Comparison of ENCODE assay signal across 12 cellular contexts in the genomic region with DNA sequence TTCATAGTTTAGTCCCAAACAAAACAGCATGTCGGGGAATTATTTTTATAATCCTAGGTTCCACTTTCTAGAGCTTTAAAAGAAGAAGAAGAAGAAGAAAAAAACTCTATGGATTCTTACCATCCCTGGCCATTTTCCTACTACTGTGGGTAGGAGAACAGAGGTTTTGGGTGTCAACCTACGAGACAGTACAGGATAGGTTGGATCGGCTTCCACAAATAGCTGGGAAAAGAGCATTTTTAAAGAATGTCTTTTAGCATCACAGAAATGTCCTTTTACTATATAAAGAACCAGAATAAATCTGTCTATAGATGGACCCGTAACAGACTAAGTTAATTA.
A peak's percentile ranks its signal among the peaks of the same experiment; 100 is the strongest.
DNase-seq lines count a peak whose midpoint lies in the region; ATAC-seq lines count a peak whose summit lies in the region.
"Had no signal": no experiment of that assay in that cellular context is flagged by ENCODE, and none has a peak within 500 bp of the region (broad histone marks: within the 10 kb centered on the region; RNA-seq: fewer than 3 reads in every experiment).

No MANE protein-coding gene starts in this region.

- peaks cover 0 to 6% (median 0%) of the 10 kb centered on the region in 5 donors for H3K9me3 ChIP-seq in subcutaneous abdominal adipose tissue (ENCODE audit: control insufficient read depth in 5 of 5, low read length in 5 of 5)

- peak overlapping the region; percentile 80 for H3K27ac Mint-ChIP-seq in activated CD4-positive, alpha-beta T cell treated with anti-CD3 and anti-CD28 coated beads, Interleukin-2, amount 10 ng/mL, durations not matched to agents 24 days and 14 days
- H3K27ac Mint-ChIP-seq in activated CD4-positive, alpha-beta memory T cell treated with anti-CD3 and anti-CD28 coated beads for 36 hours = peak overlapping the region; percentile 86
- H3K27ac Mint-ChIP-seq in immature natural killer cell = peak overlapping the region; percentile 87 to 96 (median 94)

- intact Hi-C loops in activated CD4-positive, alpha-beta T cell treated with anti-CD3 and anti-CD28 coated beads, Interleukin-2, amount 10 ng/mL, durations not matched to agents 24 days and 14 days (cut with micrococcal nuclease) = loop anchor here (1.0 to 5.0 kb wide), 3 partner anchors 11 to 46 kb away; no protein-coding TSS in a partner anchor
- intact Hi-C loops in activated CD4-positive, alpha-beta memory T cell treated with anti-CD3 and anti-CD28 coated beads for 36 hours (cut with micrococcal nuclease) = loop anchor here (1.0 to 5.0 kb wide), 5 partner anchors 18 to 564 kb away; no protein-coding TSS in a partner anchor

- CTCF ChIA-PET in activated CD4-positive, alpha-beta memory T cell treated with anti-CD3 and anti-CD28 coated beads for 36 hours (lab: Charles Lee) = interaction anchor here (0.9 to 3.8 kb wide), 21 partner anchors 9 to 634 kb away, joined by 3 to 29 read pairs (median 6); partner anchors contain the start of gene RBMS1

- peaks cover 0 to 3% (median 0%) of the 10 kb centered on the region in 5 donors for H3K36me3 ChIP-seq in subcutaneous abdominal adipose tissue (ENCODE audit: control insufficient read depth in 5 of 5, insufficient read depth in 5 of 5, low read length in 5 of 5)

- no peaks in the 10 kb centered on the region for H3K27me3 Mint-ChIP-seq in activated CD4-positive, alpha-beta T cell treated with anti-CD3 and anti-CD28 coated beads, Interleukin-2, amount 10 ng/mL, durations not matched to agents 24 days and 14 days
- H3K27me3 Mint-ChIP-seq in activated CD4-positive, alpha-beta memory T cell treated with anti-CD3 and anti-CD28 coated beads for 36 hours = no peaks in the 10 kb centered on the region
- no peaks in the 10 kb centered on the region for H3K27me3 Mint-ChIP-seq in immature natural killer cell (ENCODE audit: low read depth in 3 of 3)

- POLR2A ChIA-PET in activated CD4-positive, alpha-beta memory T cell treated with anti-CD3 and anti-CD28 coated beads for 36 hours (lab: Charles Lee) = interaction anchor here (2.5 kb wide), 1 partner anchor 21 kb away, joined by 11 read pairs; no protein-coding TSS in a partner anchor

- no peaks in the 10 kb centered on the region for H3K9me3 Mint-ChIP-seq in activated CD4-positive, alpha-beta T cell treated with anti-CD3 and anti-CD28 coated beads, Interleukin-2, amount 10 ng/mL, durations not matched to agents 24 days and 14 days
- peaks cover 13% of the 10 kb centered on the region for H3K9me3 Mint-ChIP-seq in activated CD4-positive, alpha-beta memory T cell treated with anti-CD3 and anti-CD28 coated beads for 36 hours
- H3K9me3 Mint-ChIP-seq in immature natural killer cell = no peaks in the 10 kb centered on the region

- H3K4me1 ChIP-seq in subcutaneous abdominal adipose tissue (ENCODE audit: control insufficient read depth in 5 of 5, insufficient read depth in 5 of 5, low read length in 5 of 5) = peaks cover 2 to 37% (median 28%) of the 10 kb centered on the region in 5 donors

- H3K9ac ChIP-seq in subcutaneous abdominal adipose tissue (ENCODE audit: low read length in 5 of 5) = peak overlapping the region; percentile 0 to 76 (median 28)

- H3K27ac ChIP-seq in subcutaneous abdominal adipose tissue (ENCODE audit: low read depth, low read length) = peak overlapping the region; percentile 80

- H3K4me1 Mint-ChIP-seq in activated CD4-positive, alpha-beta T cell treated with anti-CD3 and anti-CD28 coated beads, Interleukin-2, amount 10 ng/mL, durations not matched to agents 24 days and 14 days = peaks cover 45% of the 10 kb centered on the region
- H3K4me1 Mint-ChIP-seq in activated CD4-positive, alpha-beta memory T cell treated with anti-CD3 and anti-CD28 coated beads for 36 hours (ENCODE audit: low read depth) = peaks cover 56% of the 10 kb centered on the region
- H3K4me1 Mint-ChIP-seq in immature natural killer cell = peaks cover 43 to 64% of the 10 kb centered on the region in 2 donors

- no peaks in the 10 kb centered on the region for H3K27me3 ChIP-seq in subcutaneous abdominal adipose tissue (ENCODE audit: control insufficient read depth in 5 of 5, insufficient read depth in 4 of 5, low read length in 5 of 5)

- DNase-seq in activated CD4-positive, alpha-beta T cell treated with anti-CD3 and anti-CD28 coated beads, Interleukin-2, amount 10 ng/mL, durations not matched to agents 24 days and 14 days = no peak
- DNase-seq in activated CD4-positive, alpha-beta T cell treated with anti-CD3 and anti-CD28 coated beads for 48 hours = no peak
- DNase-seq in activated CD4-positive, alpha-beta memory T cell treated with anti-CD3 and anti-CD28 coated beads for 36 hours = no peak
- no peak for DNase-seq in immature natural killer cell
- DNase-seq in NCI-H2171 treated with DMSO at 0.1 percent for 48 hours (lab: John Stamatoyannopoulos, UW) = no peak
- DNase-seq in DMS53 (lab: John Stamatoyannopoulos, UW) = no peak
- DNase-seq: amygdala, glutamatergic neuron, NCI-H187 treated with DMSO at 0.1 percent for 48 hours, T1000 had no signal

- peak overlapping the region; percentile 72 for H3K4me3 Mint-ChIP-seq in activated CD4-positive, alpha-beta T cell treated with anti-CD3 and anti-CD28 coated beads, Interleukin-2, amount 10 ng/mL, durations not matched to agents 24 days and 14 days
- peak overlapping the region; percentile 72 for H3K4me3 Mint-ChIP-seq in activated CD4-positive, alpha-beta memory T cell treated with anti-CD3 and anti-CD28 coated beads for 36 hours
- H3K4me3 Mint-ChIP-seq in immature natural killer cell = peak overlapping the region; percentile 70 to 90 (median 88)

- peak overlapping the region in 3 of 5 donors; percentile 29 to 52 (median 41) for H3K4me3 ChIP-seq in subcutaneous abdominal adipose tissue (ENCODE audit: low read depth in 1 of 5, low read length in 5 of 5)

- no peak for ATAC-seq in GM18870 (IDR thresholded peaks at IDR 0.05; ENCODE audit: unreplicated experiment)

- peaks cover 27% of the 10 kb centered on the region for H3K36me3 Mint-ChIP-seq in activated CD4-positive, alpha-beta T cell treated with anti-CD3 and anti-CD28 coated beads, Interleukin-2, amount 10 ng/mL, durations not matched to agents 24 days and 14 days (ENCODE audit: low read depth)
- H3K36me3 Mint-ChIP-seq in activated CD4-positive, alpha-beta memory T cell treated with anti-CD3 and anti-CD28 coated beads for 36 hours = peaks cover 11% of the 10 kb centered on the region
- H3K36me3 Mint-ChIP-seq in immature natural killer cell = no peaks in the 10 kb centered on the region
